ENCODE assay signal across 8 cellular contexts in genomic region chr1:10431065-10431730, GRCh38. TPM values are rescaled to one million over a fixed set of nuclear protein-coding genes. Genes with fewer than 3 reads are reported as not detected.
A peak's percentile ranks its signal among the peaks of the same experiment; 100 is the strongest.
DNase-seq lines count a peak whose midpoint lies in the region; ATAC-seq and TF ChIP-seq lines count a peak whose summit lies in the region.

No MANE protein-coding gene starts in this region.

- H3K79me1 ChIP-seq in IMR-90 (ENCODE audit: low read depth in 1 of 2, low read length in 2 of 2) = peaks cover 7 to 28% of the 10 kb centered on the region in 2 experiments; a peak in 3 of 4 replicates

- H2BK5ac ChIP-seq in IMR-90 (ENCODE audit: low read depth, low read length, poor library complexity, severe bottlenecking) = peak overlapping the region; percentile 63

- H3K36me3 Mint-ChIP-seq in activated T-helper 1 cell treated with anti-CD3 and anti-CD28 coated beads, Interleukin-12 subunit alpha, Interleukin-12 subunit beta, Interleukin-2, Interleukin-4 antibody, amounts not matched to agents 30 ng/mL and 10 ng/mL and 1 ng/mL, durations not matched to agents 14 hours and 24 hours and 36 hours (ENCODE audit: low read depth) = no peaks in the 10 kb centered on the region
- H3K36me3 Mint-ChIP-seq in stimulated activated naive B cell treated with anti-CD40 and anti-IgM and Interleukin-4, amounts not matched to agents 10 μg/mL and 1 μg/mL and 100 μg/mL, for 72 hours = peaks cover 3 to 5% of the 10 kb centered on the region in 2 donors

- no peak overlapping the region; the same call in 1 of the 2 replicates for H3K56ac ChIP-seq in IMR-90 (ENCODE audit: extremely low read depth, insufficient read depth, low read length)

- ATAC-seq in IMR-90 (ENCODE audit: low read depth) = peak; percentile 1
- ATAC-seq in stimulated activated naive B cell treated with anti-CD40 and anti-IgM and Interleukin-4, amounts not matched to agents 10 μg/mL and 1 μg/mL and 100 μg/mL, for 72 hours (replicated peaks) = peak; percentile 4 to 10
- ATAC-seq in HG03378 (IDR thresholded peaks at IDR 0.05; ENCODE audit: unreplicated experiment) = no peak
- no peak for ATAC-seq in HG03457 (IDR thresholded peaks at IDR 0.05; ENCODE audit: unreplicated experiment)

- no TSS peak for BruUV-seq in IMR-90 (replicated peaks; lab: Mats Ljungman, UMichigan)

- H3K18ac ChIP-seq in IMR-90 (ENCODE audit: low read depth, low read length) = no peak overlapping the region

- peak overlapping the region; percentile 59; the same call in 1 of the 3 replicates for H2BK15ac ChIP-seq in IMR-90 (ENCODE audit: low read depth, low read length)

- TF ChIP-seq CTCF in IMR-90 (conservative IDR thresholded peaks at IDR 0.05; ENCODE audit: low read depth, low read length) = no peak

- peak overlapping the region; percentile 86 for H3K27ac ChIP-seq in IMR-90 (ENCODE audit: insufficient read depth, low read length)

- H3K9me3 ChIP-seq in IMR-90 (ENCODE audit: control insufficient read depth, insufficient read depth, low read length) = no peaks in the 10 kb centered on the region
- H3K9me3 ChIP-seq in iPS-15b (ENCODE audit: control insufficient read depth, insufficient read depth, low read length) = no peaks in the 10 kb centered on the region

- 26% methylated on average over 16 of the region's 31 CpGs; no CpG with 5 or more reads in 1 of the 2 experiments for WGBS in IMR-90 (ENCODE audit: extremely low coverage in 2 of 2, insufficient read length in 1 of 2), 2 experiments

- peak overlapping the region; percentile 83; the same call in 1 of the 2 replicates for H3K23ac ChIP-seq in IMR-90 (ENCODE audit: low read depth, low read length)

- peak overlapping the region; percentile 96 for H2AK9ac ChIP-seq in IMR-90 (replicated peaks; ENCODE audit: low read depth, low read length, poor library complexity)

- H3K4me3 ChIP-seq in IMR-90 (ENCODE audit: insufficient read depth, low read depth, low read length) = peak overlapping the region; percentile 76
- peak overlapping the region; percentile 88 for H3K4me3 ChIP-seq in iPS-15b (ENCODE audit: low read depth, low read length)

- no peaks in the 10 kb centered on the region for H3K27me3 ChIP-seq in IMR-90 (ENCODE audit: control insufficient read depth, insufficient read depth, low read length)
- no peaks in the 10 kb centered on the region for H3K27me3 ChIP-seq in iPS-15b (ENCODE audit: control insufficient read depth, insufficient read depth, low read length)

- in situ Hi-C loops in IMR-90 (cut with MboI; ENCODE audit: low sequenced_read_pairs) = no loop called here

- no peaks in the 10 kb centered on the region for H3K27me3 Mint-ChIP-seq in activated T-helper 1 cell treated with anti-CD3 and anti-CD28 coated beads, Interleukin-12 subunit alpha, Interleukin-12 subunit beta, Interleukin-2, Interleukin-4 antibody, amounts not matched to agents 30 ng/mL and 10 ng/mL and 1 ng/mL, durations not matched to agents 14 hours and 24 hours and 36 hours (ENCODE audit: insufficient read depth)
- no peaks in the 10 kb centered on the region for H3K27me3 Mint-ChIP-seq in stimulated activated naive B cell treated with anti-CD40 and anti-IgM and Interleukin-4, amounts not matched to agents 10 μg/mL and 1 μg/mL and 100 μg/mL, for 72 hours

- CTCF ChIA-PET in IMR-90 (lab: Yijun Ruan, JAX) = interaction anchor here (0.9 to 1.9 kb wide), 6 partner anchors 21 to 256 kb away, joined by 3 to 12 read pairs (median 4); no protein-coding TSS in a partner anchor

- H3K36me3 ChIP-seq in IMR-90 (ENCODE audit: control insufficient read depth, insufficient read depth, low read length) = peaks cover 2% of the 10 kb centered on the region; the same call in 1 of the 2 replicates
- H3K36me3 ChIP-seq in iPS-15b (ENCODE audit: control insufficient read depth, insufficient read depth, low read length) = no peaks in the 10 kb centered on the region

- H3K9me3 Mint-ChIP-seq in activated T-helper 1 cell treated with anti-CD3 and anti-CD28 coated beads, Interleukin-12 subunit alpha, Interleukin-12 subunit beta, Interleukin-2, Interleukin-4 antibody, amounts not matched to agents 30 ng/mL and 10 ng/mL and 1 ng/mL, durations not matched to agents 14 hours and 24 hours and 36 hours = no peaks in the 10 kb centered on the region
- H3K9me3 Mint-ChIP-seq in stimulated activated naive B cell treated with anti-CD40 and anti-IgM and Interleukin-4, amounts not matched to agents 10 μg/mL and 1 μg/mL and 100 μg/mL, for 72 hours = no peaks in the 10 kb centered on the region

- TF ChIP-seq POLR2A in IMR-90 (IDR thresholded peaks at IDR 0.05; ENCODE audit: low read depth, low read length) = no peak

- peak overlapping the region; percentile 98 for H3K14ac ChIP-seq in IMR-90 (replicated peaks; ENCODE audit: low read depth, low read length)

- peak overlapping the region; percentile 67; the same call in 1 of the 2 replicates for H2AK5ac ChIP-seq in IMR-90 (ENCODE audit: low read depth, low read length)

- H2BK20ac ChIP-seq in IMR-90 (ENCODE audit: low read depth, low read length) = no peak overlapping the region

- H3K4me1 ChIP-seq in IMR-90 (ENCODE audit: control insufficient read depth, insufficient read depth, low read length) (peaks cover 2% of the 10 kb centered on the region; the same call in 1 of the 2 replicates), iPS-15b (ENCODE audit: control insufficient read depth, insufficient read depth, low read length) (no peaks in the 10 kb centered on the region)

- peak; percentile 65 for DNase-seq in COLO668 (lab: John Stamatoyannopoulos, UW; ENCODE audit: unreplicated experiment)
- DNase-seq in IMR-90 = no peak
- DNase-seq in activated T-helper 1 cell treated with anti-CD3 and anti-CD28 coated beads, Interleukin-12 subunit alpha, Interleukin-12 subunit beta, Interleukin-2, Interleukin-4 antibody, amounts not matched to agents 30 ng/mL and 10 ng/mL and 1 ng/mL, durations not matched to agents 14 hours and 24 hours and 36 hours (ENCODE audit: low spot score) = no peak
- no peak for DNase-seq in stimulated activated naive B cell treated with anti-CD40 and anti-IgM and Interleukin-4, amounts not matched to agents 10 μg/mL and 1 μg/mL and 100 μg/mL, for 72 hours
- no peak for DNase-seq in islet precursor cell

- dilution Hi-C loops in IMR-90 (cut with HindIII; ENCODE audit: low sequenced_read_pairs, unreplicated experiment) = no loop called here

- peak overlapping the region; percentile 63 for H3K4me2 ChIP-seq in IMR-90 (ENCODE audit: low read depth, low read length)

- POLR2A ChIA-PET in IMR-90 (lab: Charles Lee; ENCODE audit: unreplicated experiment) = interaction anchor here (0.6 kb wide), 1 partner anchor 180 kb away, joined by 3 read pairs; no protein-coding TSS in a partner anchor

- H3K27ac Mint-ChIP-seq in activated T-helper 1 cell treated with anti-CD3 and anti-CD28 coated beads, Interleukin-12 subunit alpha, Interleukin-12 subunit beta, Interleukin-2, Interleukin-4 antibody, amounts not matched to agents 30 ng/mL and 10 ng/mL and 1 ng/mL, durations not matched to agents 14 hours and 24 hours and 36 hours = peak overlapping the region; percentile 79
- H3K27ac Mint-ChIP-seq in stimulated activated naive B cell treated with anti-CD40 and anti-IgM and Interleukin-4, amounts not matched to agents 10 μg/mL and 1 μg/mL and 100 μg/mL, for 72 hours = peak overlapping the region; percentile 99

- H3K4me3 Mint-ChIP-seq in activated T-helper 1 cell treated with anti-CD3 and anti-CD28 coated beads, Interleukin-12 subunit alpha, Interleukin-12 subunit beta, Interleukin-2, Interleukin-4 antibody, amounts not matched to agents 30 ng/mL and 10 ng/mL and 1 ng/mL, durations not matched to agents 14 hours and 24 hours and 36 hours = peak overlapping the region; percentile 92
- peak overlapping the region; percentile 95 to 98 for H3K4me3 Mint-ChIP-seq in stimulated activated naive B cell treated with anti-CD40 and anti-IgM and Interleukin-4, amounts not matched to agents 10 μg/mL and 1 μg/mL and 100 μg/mL, for 72 hours

- intact Hi-C loops in IMR-90 (cut with micrococcal nuclease) = no loop called here
- intact Hi-C loops in activated T-helper 1 cell treated with anti-CD3 and anti-CD28 coated beads, Interleukin-12 subunit alpha, Interleukin-12 subunit beta, Interleukin-2, Interleukin-4 antibody, amounts not matched to agents 30 ng/mL and 10 ng/mL and 1 ng/mL, durations not matched to agents 14 hours and 24 hours and 36 hours (cut with micrococcal nuclease) = no loop called here

- peak overlapping the region; percentile 85 for H3K9ac ChIP-seq in IMR-90 (ENCODE audit: low read depth, low read length)
- H3K9ac ChIP-seq in iPS-15b (ENCODE audit: low read depth, low read length) = peak overlapping the region; percentile 38

- peak overlapping the region; percentile 89 for H3K4ac ChIP-seq in IMR-90 (ENCODE audit: low read depth, low read length)

- peak overlapping the region; percentile 100 for H2AFZ ChIP-seq in IMR-90 (replicated peaks; ENCODE audit: low read length, poor library complexity)

- H2BK120ac ChIP-seq in IMR-90 (ENCODE audit: low read depth, low read length) = 0 out of 2 replicates have a peak overlapping the region, but pooled peaks have one; percentile 58

- peaks cover 4% of the 10 kb centered on the region for H3K9me1 ChIP-seq in IMR-90 (ENCODE audit: insufficient read depth, low read length)

- peak overlapping the region; percentile 79 to 94 for H4K8ac ChIP-seq in IMR-90 (ENCODE audit: low read depth in 2 of 2, low read length in 2 of 2)

- peaks cover 24% of the 10 kb centered on the region for H3K4me1 Mint-ChIP-seq in activated T-helper 1 cell treated with anti-CD3 and anti-CD28 coated beads, Interleukin-12 subunit alpha, Interleukin-12 subunit beta, Interleukin-2, Interleukin-4 antibody, amounts not matched to agents 30 ng/mL and 10 ng/mL and 1 ng/mL, durations not matched to agents 14 hours and 24 hours and 36 hours (ENCODE audit: low read depth)
- peaks cover 23 to 40% of the 10 kb centered on the region in 2 donors for H3K4me1 Mint-ChIP-seq in stimulated activated naive B cell treated with anti-CD40 and anti-IgM and Interleukin-4, amounts not matched to agents 10 μg/mL and 1 μg/mL and 100 μg/mL, for 72 hours

- 0 out of 2 replicates have a peak overlapping the region, but pooled peaks have one; percentile 23 for H4K5ac ChIP-seq in IMR-90 (ENCODE audit: low read depth, low read length)

- no peak for TF ChIP-seq RAD21 in IMR-90 (IDR thresholded peaks at IDR 0.05; ENCODE audit: low read length)

- H4K20me1 ChIP-seq in IMR-90 (ENCODE audit: insufficient read depth, low read length) = no peaks in the 10 kb centered on the region

- H4K91ac ChIP-seq in IMR-90 (ENCODE audit: insufficient read depth, low read depth, low read length) = peak overlapping the region; percentile 94

RNA-seq across cellular contexts. Expression of gene CENPS, which starts 1.0 kb away (rescaled TPM):
- 9.9 and 11.4 TPM in 2 replicates for total RNA-seq in IMR-90 (2012; rRNA removed)
- 10.6 and 12.3 TPM in 2 replicates for polyA plus RNA-seq in IMR-90 (2012; rRNA removed)
- 5.4 and 6.6 TPM in 2 replicates for polyA plus RNA-seq in IMR-90 (2012; cell fraction: cytosol; rRNA removed)
- 3.8 and 5.6 TPM in 2 replicates for polyA plus RNA-seq in IMR-90 (2012; cell fraction: nucleus; rRNA removed; ENCODE audit: low replicate concordance)
- 22.1 and 23.4 TPM in 2 replicates for total RNA-seq in activated T-helper 1 cell treated with anti-CD3 and anti-CD28 coated beads, Interleukin-12 subunit alpha, Interleukin-12 subunit beta, Interleukin-2, Interleukin-4 antibody, amounts not matched to agents 30 ng/mL and 10 ng/mL and 1 ng/mL, durations not matched to agents 14 hours and 24 hours and 36 hours

RNA-seq across cellular contexts. Expression of gene CORT, which starts 18.6 kb away (rescaled TPM):
- total RNA-seq in IMR-90 (2012; rRNA removed) = not detected in 2 replicates
- 0.10 and 0.13 TPM in 2 replicates for polyA plus RNA-seq in IMR-90 (2012; rRNA removed)
- polyA plus RNA-seq in IMR-90 (2012; cell fraction: cytosol; rRNA removed) = 0.03 and 0.05 TPM in 2 replicates
- polyA plus RNA-seq in IMR-90 (2012; cell fraction: nucleus; rRNA removed; ENCODE audit: low replicate concordance) = 0.22 and 0.26 TPM in 2 replicates
- total RNA-seq in activated T-helper 1 cell treated with anti-CD3 and anti-CD28 coated beads, Interleukin-12 subunit alpha, Interleukin-12 subunit beta, Interleukin-2, Interleukin-4 antibody, amounts not matched to agents 30 ng/mL and 10 ng/mL and 1 ng/mL, durations not matched to agents 14 hours and 24 hours and 36 hours = 0.36 and 0.37 TPM in 2 replicates

RNA-seq across cellular contexts. Expression of gene PGD, which starts 32.3 kb away (rescaled TPM):
- 187 and 216 TPM in 2 replicates for total RNA-seq in IMR-90 (2012; rRNA removed)
- polyA plus RNA-seq in IMR-90 (2012; rRNA removed) = 103 and 118 TPM in 2 replicates
- 89.5 and 99.0 TPM in 2 replicates for polyA plus RNA-seq in IMR-90 (2012; cell fraction: cytosol; rRNA removed)
- 78.3 and 98.0 TPM in 2 replicates for polyA plus RNA-seq in IMR-90 (2012; cell fraction: nucleus; rRNA removed; ENCODE audit: low replicate concordance)
- 131 and 142 TPM in 2 replicates for total RNA-seq in activated T-helper 1 cell treated with anti-CD3 and anti-CD28 coated beads, Interleukin-12 subunit alpha, Interleukin-12 subunit beta, Interleukin-2, Interleukin-4 antibody, amounts not matched to agents 30 ng/mL and 10 ng/mL and 1 ng/mL, durations not matched to agents 14 hours and 24 hours and 36 hours

RNA-seq across cellular contexts. Expression of gene DFFA, which starts 41.1 kb away (rescaled TPM):
- total RNA-seq in IMR-90 (2012; rRNA removed) = 56.1 and 62.6 TPM in 2 replicates
- polyA plus RNA-seq in IMR-90 (2012; rRNA removed) = 25.3 and 28.1 TPM in 2 replicates
- 15.5 and 19.7 TPM in 2 replicates for polyA plus RNA-seq in IMR-90 (2012; cell fraction: cytosol; rRNA removed)
- 8.5 and 12.8 TPM in 2 replicates for polyA plus RNA-seq in IMR-90 (2012; cell fraction: nucleus; rRNA removed; ENCODE audit: low replicate concordance)
- total RNA-seq in activated T-helper 1 cell treated with anti-CD3 and anti-CD28 coated beads, Interleukin-12 subunit alpha, Interleukin-12 subunit beta, Interleukin-2, Interleukin-4 antibody, amounts not matched to agents 30 ng/mL and 10 ng/mL and 1 ng/mL, durations not matched to agents 14 hours and 24 hours and 36 hours = 54.7 and 60.1 TPM in 2 replicates

RNA-seq across cellular contexts. Expression of gene PEX14, which starts 43.6 kb away (rescaled TPM):
- 8.9 and 9.5 TPM in 2 replicates for total RNA-seq in IMR-90 (2012; rRNA removed)
- polyA plus RNA-seq in IMR-90 (2012; rRNA removed) = 22.0 and 22.5 TPM in 2 replicates
- polyA plus RNA-seq in IMR-90 (2012; cell fraction: cytosol; rRNA removed) = 16.8 and 24.0 TPM in 2 replicates
- polyA plus RNA-seq in IMR-90 (2012; cell fraction: nucleus; rRNA removed; ENCODE audit: low replicate concordance) = 21.7 and 28.9 TPM in 2 replicates
- total RNA-seq in activated T-helper 1 cell treated with anti-CD3 and anti-CD28 coated beads, Interleukin-12 subunit alpha, Interleukin-12 subunit beta, Interleukin-2, Interleukin-4 antibody, amounts not matched to agents 30 ng/mL and 10 ng/mL and 1 ng/mL, durations not matched to agents 14 hours and 24 hours and 36 hours = 22.7 and 23.5 TPM in 2 replicates

Comparison
In these comparisons a context has a peak if more than half of its experiments do, and no peak if none do; other contexts are left out.
1. ATAC-seq: peak in IMR-90 (single experiment) and stimulated activated naive B cell treated with anti-CD40 and anti-IgM and Interleukin-4, amounts not matched to agents 10 μg/mL and 1 μg/mL and 100 μg/mL, for 72 hours (2 of 2); none in HG03378 (single experiment) and HG03457 (single experiment).